Comparison of ENCODE assay signal across 1 cellular context in genomic region chr12:79566452-79566851, GRCh38.
TF ChIP-seq lines count a peak whose summit lies in the region.

No MANE protein-coding gene starts in this region.

TF ChIP-seq in HepG2, 621 proteins besides CTCF, POLR2A, EP300 and RAD21 (continued from another document):
- TF ChIP-seq CREB1 (IDR thresholded peaks at IDR 0.05) (no peak), CREB1 (CRISPR knock-in tag; IDR thresholded peaks at IDR 0.05) (peak; percentile 57), TIGD3 (CRISPR knock-in tag; IDR thresholded peaks at IDR 0.05; ENCODE audit: borderline replicate concordance) (no peak), NFKB2 (CRISPR knock-in tag; IDR thresholded peaks at IDR 0.05; ENCODE audit: borderline replicate concordance) (no peak), ARID2 (CRISPR knock-in tag; IDR thresholded peaks at IDR 0.05; ENCODE audit: borderline replicate concordance) (no peak), SMAD1 (CRISPR knock-in tag; IDR thresholded peaks at IDR 0.05; ENCODE audit: borderline replicate concordance, low read depth) (no peak), TFE3 (CRISPR knock-in tag; IDR thresholded peaks at IDR 0.05) (peak; percentile 94), ZNF350 (CRISPR knock-in tag; IDR thresholded peaks at IDR 0.05; ENCODE audit: borderline replicate concordance, low read depth) (no peak), ZNF430 (CRISPR knock-in tag; IDR thresholded peaks at IDR 0.05) (no peak), PHF21A (CRISPR knock-in tag; IDR thresholded peaks at IDR 0.05) (0 out of 2 replicates have a peak, but pooled peaks have one; percentile 42), MLLT10 (CRISPR knock-in tag; IDR thresholded peaks at IDR 0.05) (no peak), U2AF2 (IDR thresholded peaks at IDR 0.05; ENCODE audit: low read depth, low read length) (no peak), ZNF414 (CRISPR knock-in tag; IDR thresholded peaks at IDR 0.05) (no peak), KDM6A (CRISPR knock-in tag; IDR thresholded peaks at IDR 0.05; ENCODE audit: low read depth) (no peak), IKZF1 (IDR thresholded peaks at IDR 0.05) (no peak), CERS6 (CRISPR knock-in tag; IDR thresholded peaks at IDR 0.05) (no peak), GLI4 (CRISPR knock-in tag; IDR thresholded peaks at IDR 0.05; ENCODE audit: borderline replicate concordance) (no peak), JDP2 (CRISPR knock-in tag; IDR thresholded peaks at IDR 0.05; ENCODE audit: borderline replicate concordance) (no peak), ZSCAN29 (CRISPR knock-in tag; conservative IDR thresholded peaks at IDR 0.05) (no peak), FOXJ3 (CRISPR knock-in tag; IDR thresholded peaks at IDR 0.05; ENCODE audit: borderline replicate concordance) (peak; percentile 29; the same call in 1 of the 2 replicates), CEBPZ (IDR thresholded peaks at IDR 0.05; ENCODE audit: low read length) (no peak), ZFP36 (IDR thresholded peaks at IDR 0.05; ENCODE audit: borderline replicate concordance, low read depth, low read length, partially characterized antibody) (no peak), SMARCE1 (IDR thresholded peaks at IDR 0.05; ENCODE audit: borderline replicate concordance) (no peak), TRIM24 (CRISPR knock-in tag; IDR thresholded peaks at IDR 0.05) (no peak), CAMTA2 (CRISPR knock-in tag; IDR thresholded peaks at IDR 0.05; ENCODE audit: borderline replicate concordance) (no peak), ETS1 (CRISPR knock-in tag; IDR thresholded peaks at IDR 0.05) (no peak), ZNF335 (CRISPR knock-in tag; IDR thresholded peaks at IDR 0.05) (no peak), PPARG (CRISPR knock-in tag; conservative IDR thresholded peaks at IDR 0.05) (peak; percentile 62), SKIL (CRISPR knock-in tag; IDR thresholded peaks at IDR 0.05; ENCODE audit: borderline replicate concordance) (no peak), CREM (IDR thresholded peaks at IDR 0.05) (peak; percentile 59), CREM (CRISPR knock-in tag; IDR thresholded peaks at IDR 0.05) (no peak), ZBTB42 (CRISPR knock-in tag; IDR thresholded peaks at IDR 0.05) (no peak), RAD51 (IDR thresholded peaks at IDR 0.05; ENCODE audit: borderline replicate concordance) (no peak), HINFP (CRISPR knock-in tag; IDR thresholded peaks at IDR 0.05; ENCODE audit: low read depth) (no peak), ZNF660 (CRISPR knock-in tag; IDR thresholded peaks at IDR 0.05; ENCODE audit: borderline replicate concordance, low read depth) (no peak), DRAP1 (CRISPR knock-in tag; IDR thresholded peaks at IDR 0.05) (no peak), BCL6 (CRISPR knock-in tag; IDR thresholded peaks at IDR 0.05) (peak; percentile 68; the same call in 1 of the 2 replicates), ZKSCAN8 (CRISPR knock-in tag; IDR thresholded peaks at IDR 0.05; ENCODE audit: borderline replicate concordance) (0 out of 2 replicates have a peak, but pooled peaks have one; percentile 55), TOPORS (CRISPR knock-in tag; IDR thresholded peaks at IDR 0.05) (no peak)
